ENCODE assay signal across 8 cellular contexts in the genomic region with DNA sequence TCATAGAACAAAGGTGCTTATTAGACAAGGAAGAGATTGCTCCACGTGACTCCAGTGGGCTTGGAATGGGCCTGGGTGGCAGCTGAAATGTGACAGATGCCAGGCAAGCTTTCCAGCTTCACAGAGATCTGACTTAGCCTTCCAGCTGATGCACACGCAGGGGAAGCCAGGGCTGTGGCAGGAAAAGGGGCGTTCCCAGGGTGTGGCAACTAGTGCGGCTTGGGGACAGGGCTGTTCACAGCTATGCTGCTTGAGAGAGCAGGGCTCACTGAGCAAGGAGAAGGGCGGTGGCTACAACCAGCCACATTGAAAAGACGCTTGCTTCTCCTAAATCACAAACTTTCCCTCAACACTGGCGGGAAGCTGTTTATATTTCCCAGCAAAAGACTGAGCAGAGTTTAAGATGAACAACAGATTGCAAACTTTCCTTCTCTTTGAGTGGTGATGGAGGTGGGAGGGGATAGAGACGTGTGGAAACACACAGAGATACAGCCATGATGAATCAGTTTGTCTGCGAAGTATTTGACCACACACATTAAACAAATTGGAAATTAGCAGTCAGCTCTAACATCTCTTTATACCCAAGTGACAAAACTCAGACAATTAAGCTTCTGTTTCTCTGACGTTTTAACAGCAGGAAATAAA.
DNase-seq lines count a peak whose midpoint lies in the region; ATAC-seq and TF ChIP-seq lines count a peak whose summit lies in the region.

No MANE protein-coding gene starts in this region.

- H3K9me3 Mint-ChIP-seq in activated naive CD8-positive, alpha-beta T cell (ENCODE audit: low read depth), result no peaks in the 10 kb centered on the region
- no peaks in the 10 kb centered on the region for H3K9me3 Mint-ChIP-seq in stimulated activated naive CD8-positive, alpha-beta T cell treated with anti-CD3 and anti-CD28 coated beads, Interleukin-15, amount 100 ng/mL, for 72 hours

- no peak for TF ChIP-seq CTCF in NB4 (IDR thresholded peaks at IDR 0.05; ENCODE audit: low read depth, low read length)

- H3K4me3 Mint-ChIP-seq in activated naive CD8-positive, alpha-beta T cell, result peak overlapping the region; percentile 12
- H3K4me3 Mint-ChIP-seq in stimulated activated naive CD8-positive, alpha-beta T cell treated with anti-CD3 and anti-CD28 coated beads, Interleukin-15, amount 100 ng/mL, for 72 hours, result peak overlapping the region; percentile 69 to 74

- peak; percentile 85 for DNase-seq in AG08395 (ENCODE audit: low spot score)
- DNase-seq in NB4 (ENCODE audit: low read depth), result peak; percentile 66
- DNase-seq in left kidney (ENCODE audit: low read depth, low spot score), result peak; percentile 81
- DNase-seq in stimulated activated naive CD8-positive, alpha-beta T cell treated with anti-CD3 and anti-CD28 coated beads, Interleukin-15, amount 100 ng/mL, for 72 hours, result peak; percentile 39 to 50

- H3K27ac Mint-ChIP-seq in activated naive CD8-positive, alpha-beta T cell, result peak overlapping the region; percentile 78
- peak overlapping the region; percentile 56 to 94 for H3K27ac Mint-ChIP-seq in stimulated activated naive CD8-positive, alpha-beta T cell treated with anti-CD3 and anti-CD28 coated beads, Interleukin-15, amount 100 ng/mL, for 72 hours

- no peak for TF ChIP-seq POLR2A in NB4 (IDR thresholded peaks at IDR 0.05; ENCODE audit: extremely low read depth, insufficient read length)

- H3K4me1 Mint-ChIP-seq in activated naive CD8-positive, alpha-beta T cell (ENCODE audit: low read depth), result peaks cover 25% of the 10 kb centered on the region
- peaks cover 47% of the 10 kb centered on the region for H3K4me1 Mint-ChIP-seq in stimulated activated naive CD8-positive, alpha-beta T cell treated with anti-CD3 and anti-CD28 coated beads, Interleukin-15, amount 100 ng/mL, for 72 hours

- H3K4me3 ChIP-seq in NB4 (ENCODE audit: low read depth, low read length), result no peak overlapping the region

- H3K27me3 Mint-ChIP-seq in activated naive CD8-positive, alpha-beta T cell, result peaks cover 7% of the 10 kb centered on the region
- H3K27me3 Mint-ChIP-seq in stimulated activated naive CD8-positive, alpha-beta T cell treated with anti-CD3 and anti-CD28 coated beads, Interleukin-15, amount 100 ng/mL, for 72 hours, result peaks cover 15% of the 10 kb centered on the region

- H3K36me3 Mint-ChIP-seq in activated naive CD8-positive, alpha-beta T cell, result peaks cover 4% of the 10 kb centered on the region

- peak; percentile 95 for ATAC-seq in stimulated activated naive CD8-positive, alpha-beta T cell treated with anti-CD3 and anti-CD28 coated beads, Interleukin-15, amount 100 ng/mL, for 72 hours
- ATAC-seq in HG03520 (IDR thresholded peaks at IDR 0.05; ENCODE audit: unreplicated experiment), result no peak
- ATAC-seq in GM21423 (IDR thresholded peaks at IDR 0.05; ENCODE audit: unreplicated experiment), result no peak
- ATAC-seq in HG02973 (IDR thresholded peaks at IDR 0.05; ENCODE audit: unreplicated experiment), result no peak
